ENCODE assay signal across 32 cellular contexts in the genomic region with DNA sequence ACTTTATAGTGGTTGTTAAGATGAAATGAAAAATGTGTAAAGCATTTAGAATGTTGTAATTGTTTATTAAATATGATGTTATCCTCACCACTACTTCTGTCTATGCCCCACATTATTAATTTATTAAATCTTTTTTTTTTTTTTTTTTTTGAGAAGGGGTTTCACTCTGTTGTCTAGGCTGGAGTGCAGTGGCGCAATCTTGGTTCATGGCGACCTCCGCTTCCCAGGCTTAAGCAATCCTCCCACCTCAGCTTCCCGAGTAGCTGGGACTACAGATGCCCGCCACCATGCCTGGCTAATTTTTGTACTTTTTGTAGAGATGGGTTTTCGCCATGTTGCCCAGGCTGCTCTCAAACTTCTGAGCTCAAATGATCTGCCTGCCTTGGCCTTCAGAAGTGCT. TPM values are rescaled to one million over a fixed set of nuclear protein-coding genes. Genes with fewer than 3 reads are reported as not detected.
"Had no signal": no experiment of that assay in that cellular context is flagged by ENCODE, and none has a peak within 500 bp of the region (broad histone marks: within the 10 kb centered on the region; RNA-seq: fewer than 3 reads in every experiment).

No MANE protein-coding gene starts in this region.

- H3K9me3 Mint-ChIP-seq: stimulated activated effector memory CD8-positive, alpha-beta T cell treated with anti-CD3 and anti-CD28 coated beads, Interleukin-12 subunit alpha, Interleukin-12 subunit beta, amount 100 ng/mL, for 72 hours; stimulated activated memory B cell treated with anti-CD40 and anti-IgM and Interleukin-4, amounts not matched to agents 10 μg/mL and 1 μg/mL and 100 μg/mL, for 72 hours; stimulated activated naive B cell treated with anti-CD40 and anti-IgM and Interleukin-4, amounts not matched to agents 10 μg/mL and 1 μg/mL and 100 μg/mL, for 72 hours; stimulated activated naive CD8-positive, alpha-beta T cell treated with anti-CD3 and anti-CD28 coated beads, Interleukin-15, amount 100 ng/mL, for 72 hours; stimulated activated naive CD8-positive, alpha-beta T cell treated with anti-CD3 and anti-CD28 coated beads, Interleukin-15, Interleukin-2, amounts not matched to agents 100 ng/mL and 50 ng/mL, for 24 hours; type B pancreatic cell had no signal

- H3K36me3 Mint-ChIP-seq: stimulated activated effector memory CD8-positive, alpha-beta T cell treated with anti-CD3 and anti-CD28 coated beads, Interleukin-12 subunit alpha, Interleukin-12 subunit beta, amount 100 ng/mL, for 72 hours; stimulated activated memory B cell treated with anti-CD40 and anti-IgM and Interleukin-4, amounts not matched to agents 10 μg/mL and 1 μg/mL and 100 μg/mL, for 72 hours; stimulated activated naive B cell treated with anti-CD40 and anti-IgM and Interleukin-4, amounts not matched to agents 10 μg/mL and 1 μg/mL and 100 μg/mL, for 72 hours; type B pancreatic cell had no signal

- H3K27me3 Mint-ChIP-seq: stimulated activated memory B cell treated with anti-CD40 and anti-IgM and Interleukin-4, amounts not matched to agents 10 μg/mL and 1 μg/mL and 100 μg/mL, for 72 hours; stimulated activated naive CD8-positive, alpha-beta T cell treated with anti-CD3 and anti-CD28 coated beads, Interleukin-15, amount 100 ng/mL, for 72 hours; stimulated activated naive CD8-positive, alpha-beta T cell treated with anti-CD3 and anti-CD28 coated beads, Interleukin-15, Interleukin-2, amounts not matched to agents 100 ng/mL and 50 ng/mL, for 24 hours; type B pancreatic cell had no signal

- H3K27ac Mint-ChIP-seq: stimulated activated effector memory CD8-positive, alpha-beta T cell treated with anti-CD3 and anti-CD28 coated beads, Interleukin-12 subunit alpha, Interleukin-12 subunit beta, amount 100 ng/mL, for 72 hours; stimulated activated memory B cell treated with anti-CD40 and anti-IgM and Interleukin-4, amounts not matched to agents 10 μg/mL and 1 μg/mL and 100 μg/mL, for 72 hours; stimulated activated naive B cell treated with anti-CD40 and anti-IgM and Interleukin-4, amounts not matched to agents 10 μg/mL and 1 μg/mL and 100 μg/mL, for 72 hours; stimulated activated naive CD8-positive, alpha-beta T cell treated with anti-CD3 and anti-CD28 coated beads, Interleukin-15, Interleukin-2, amounts not matched to agents 100 ng/mL and 50 ng/mL, for 24 hours; type B pancreatic cell had no signal

- H3K4me3 Mint-ChIP-seq: stimulated activated effector memory CD8-positive, alpha-beta T cell treated with anti-CD3 and anti-CD28 coated beads, Interleukin-12 subunit alpha, Interleukin-12 subunit beta, amount 100 ng/mL, for 72 hours; stimulated activated memory B cell treated with anti-CD40 and anti-IgM and Interleukin-4, amounts not matched to agents 10 μg/mL and 1 μg/mL and 100 μg/mL, for 72 hours; stimulated activated naive B cell treated with anti-CD40 and anti-IgM and Interleukin-4, amounts not matched to agents 10 μg/mL and 1 μg/mL and 100 μg/mL, for 72 hours; stimulated activated naive CD8-positive, alpha-beta T cell treated with anti-CD3 and anti-CD28 coated beads, Interleukin-15, amount 100 ng/mL, for 72 hours; stimulated activated naive CD8-positive, alpha-beta T cell treated with anti-CD3 and anti-CD28 coated beads, Interleukin-15, Interleukin-2, amounts not matched to agents 100 ng/mL and 50 ng/mL, for 24 hours; type B pancreatic cell had no signal

- H3K4me1 Mint-ChIP-seq: stimulated activated effector memory CD8-positive, alpha-beta T cell treated with anti-CD3 and anti-CD28 coated beads, Interleukin-12 subunit alpha, Interleukin-12 subunit beta, amount 100 ng/mL, for 72 hours; stimulated activated naive CD8-positive, alpha-beta T cell treated with anti-CD3 and anti-CD28 coated beads, Interleukin-15, amount 100 ng/mL, for 72 hours had no signal

- H3K4me3 ChIP-seq: stomach, suprapubic skin, testis, thoracic aorta, thyroid gland, tibial artery, tibial nerve, transverse colon, upper lobe of left lung, upper lobe of right lung, uterus, vagina had no signal

- ATAC-seq: stimulated activated effector memory CD8-positive, alpha-beta T cell treated with anti-CD3 and anti-CD28 coated beads, Interleukin-12 subunit alpha, Interleukin-12 subunit beta, amount 100 ng/mL, for 72 hours; stimulated activated memory B cell treated with anti-CD40 and anti-IgM and Interleukin-4, amounts not matched to agents 10 μg/mL and 1 μg/mL and 100 μg/mL, for 72 hours; stimulated activated naive B cell treated with anti-CD40 and anti-IgM and Interleukin-4, amounts not matched to agents 10 μg/mL and 1 μg/mL and 100 μg/mL, for 72 hours; stimulated activated naive CD8-positive, alpha-beta T cell treated with anti-CD3 and anti-CD28 coated beads, Interleukin-15, amount 100 ng/mL, for 72 hours; stimulated activated naive CD8-positive, alpha-beta T cell treated with anti-CD3 and anti-CD28 coated beads, Interleukin-15, Interleukin-2, amounts not matched to agents 100 U/mL and 50 U/mL, for 24 hours; upper lobe of right lung had no signal

- H3K27ac ChIP-seq: stomach, suprapubic skin, testis, thoracic aorta, thyroid gland, tibial artery, tibial nerve, transverse colon, upper lobe of left lung, upper lobe of right lung, uterus, vagina had no signal

- H3K27me3 ChIP-seq: stomach, suprapubic skin, testis, thyroid gland, tibial artery, tibial nerve, transverse colon, upper lobe of left lung, upper lobe of right lung, uterus, vagina had no signal

- DNase-seq: stimulated activated CD4-positive, alpha-beta T cell treated with anti-CD3 and anti-CD28 coated beads, Interleukin-2, amount 100 ng/mL, for 48 hours; stimulated activated CD4-positive, alpha-beta T cell treated with anti-CD3 and anti-CD28 coated beads, Interleukin-4, amount 100 ng/mL, for 1 hour; stimulated activated CD4-positive, alpha-beta T cell treated with anti-CD3 and anti-CD28 coated beads, Interleukin-4, amount 100 ng/mL, for 24 hours; stimulated activated CD4-positive, alpha-beta T cell treated with anti-CD3 and anti-CD28 coated beads, Interleukin-4, amount 100 ng/mL, for 4 hours; stimulated activated CD8-positive, alpha-beta memory T cell treated with anti-CD3 and anti-CD28 coated beads, Interleukin-4, amount 100 ng/mL, for 48 hours; stimulated activated naive B cell treated with anti-CD40 and anti-IgM and Interleukin-4, amounts not matched to agents 10 μg/mL and 1 μg/mL and 100 μg/mL, for 72 hours; stimulated activated naive CD4-positive, alpha-beta T cell; stimulated activated naive CD4-positive, alpha-beta T cell treated with Interleukin-2 at 50 U/mL for 16 hours; stimulated activated naive CD8-positive, alpha-beta T cell treated with anti-CD3 and anti-CD28 coated beads, Interleukin-15, amount 100 ng/mL, for 72 hours; stimulated activated naive CD8-positive, alpha-beta T cell treated with anti-CD3 and anti-CD28 coated beads, Interleukin-15, Interleukin-2, amounts not matched to agents 100 U/mL and 50 U/mL, for 24 hours; stomach; substantia nigra; testis; thyroid gland; tibial artery; transverse colon; trophoblast cell; upper lobe of left lung; upper lobe of right lung; uterus had no signal

- H3K4me1 ChIP-seq: suprapubic skin, testis, thyroid gland, tibial artery, transverse colon, upper lobe of right lung, uterus, vagina had no signal

- H3K36me3 ChIP-seq: stomach, suprapubic skin, thoracic aorta, thyroid gland, tibial artery, tibial nerve, transverse colon, upper lobe of left lung, upper lobe of right lung, uterus, vagina had no signal

RNA-seq across cellular contexts. Expression of a gene that starts 7.5 kb away (rescaled TPM):
- total RNA-seq: subcutaneous adipose tissue, suprapubic skin, temporal lobe, thoracic aorta, thyroid gland, tibial nerve, transverse colon, upper lobe of left lung, upper lobe of right lung, ureter, urinary bladder, uterus, vagina had no signal
- polyA plus RNA-seq: urinary bladder had no signal
